7 cellular contexts compared by ENCODE assay signal in genomic region chr7:75238309-75238708, GRCh38.
DNase-seq lines count a peak whose midpoint lies in the region; ATAC-seq, FAIRE-seq and TF ChIP-seq lines count a peak whose summit lies in the region.
"Not testable (repeated sequence)": the region's sequence is repeated elsewhere in the genome, so short reads cannot be mapped to it uniquely, and the experiment has no call there.

No MANE protein-coding gene starts in this region.

- in situ Hi-C loops in K562 (cut with MboI): loop anchor here (10.0 to 25.0 kb wide), 2 partner anchors 176 to 274 kb away; partner anchors contain the start of genes CASTOR2 and RCC1L

- H3K27me3 Mint-ChIP-seq in GM23338 (ENCODE audit: insufficient read depth, low read depth, poor library complexity); activated CD8-positive, alpha-beta T cell treated with anti-CD3 and anti-CD28 coated beads for 36 hours; stimulated activated naive CD8-positive, alpha-beta T cell treated with anti-CD3 and anti-CD28 coated beads, Interleukin-15, amount 100 ng/mL, for 72 hours: not testable (repeated sequence)

- H3K9me3 ChIP-seq in K562 (replicated peaks; ENCODE audit: control insufficient read depth, insufficient read depth, low read depth, low read length); heart left ventricle: not testable (repeated sequence)

- intact Hi-C loops in activated CD8-positive, alpha-beta T cell treated with anti-CD3 and anti-CD28 coated beads for 36 hours (cut with micrococcal nuclease); K562 (cut with micrococcal nuclease); heart left ventricle (cut with DNase I); left ventricle myocardium superior (cut with micrococcal nuclease): not testable (repeated sequence)

- DNase-seq in GM23338 (ENCODE audit: low spot score); activated CD8-positive, alpha-beta T cell treated with anti-CD3 and anti-CD28 coated beads for 36 hours; K562 (ENCODE audit: extremely low read depth in 1 of 4, low spot score in 3 of 4); heart left ventricle; left ventricle myocardium superior; omental fat pad (ENCODE audit: low spot score); stimulated activated naive CD8-positive, alpha-beta T cell treated with anti-CD3 and anti-CD28 coated beads, Interleukin-15, amount 100 ng/mL, for 72 hours: not testable (repeated sequence)

- CTCF ChIA-PET in activated CD8-positive, alpha-beta T cell treated with anti-CD3 and anti-CD28 coated beads for 36 hours (lab: Charles Lee); K562 (lab: Yijun Ruan, JAX; ENCODE audit: low intra/inter-chr PET ratio): not testable (repeated sequence)

- not testable (repeated sequence) for H4K20me1 ChIP-seq in GM23338 (replicated peaks; ENCODE audit: insufficient read depth); K562 (replicated peaks; ENCODE audit: control insufficient read depth, insufficient read depth, low read length)

- not testable (repeated sequence) for TF ChIP-seq CTCF in GM23338 (conservative IDR thresholded peaks at IDR 0.05; ENCODE audit: low read depth in 2 of 2); activated CD8-positive, alpha-beta T cell treated with anti-CD3 and anti-CD28 coated beads for 36 hours (IDR thresholded peaks at IDR 0.05); K562 (IDR thresholded peaks at IDR 0.05 in 2 of 3, conservative IDR thresholded peaks at IDR 0.05 in 1 of 3; ENCODE audit: insufficient read depth in 2 of 3, low read depth in 1 of 3, low read length in 3 of 3); heart left ventricle (IDR thresholded peaks at IDR 0.05); omental fat pad (IDR thresholded peaks at IDR 0.05)

- H3F3A ChIP-seq in GM23338 (replicated peaks; ENCODE audit: low read depth): not testable (repeated sequence)

- H3K36me3 ChIP-seq in GM23338 (ENCODE audit: insufficient read depth); K562 (ENCODE audit: control insufficient read depth, insufficient read depth, low read length); heart left ventricle: not testable (repeated sequence)

- POLR2A ChIA-PET in activated CD8-positive, alpha-beta T cell treated with anti-CD3 and anti-CD28 coated beads for 36 hours (lab: Charles Lee); K562 (lab: Yijun Ruan, JAX): not testable (repeated sequence)

- not testable (repeated sequence) for BruUV-seq in K562 (replicated peaks; lab: Mats Ljungman, UMichigan)

- ATAC-seq in GM23338 (peak; percentile 1; the same call in 2 of the 3 replicates), K562 (peak; percentile 35), heart left ventricle (peak in 3 of 4 donors; percentile 4 to 16 (median 12)), left ventricle myocardium superior (peak; percentile 5), omental fat pad (ENCODE audit: low FRiP score) (peak; percentile 35)
- peak; percentile 2 for ATAC-seq in activated CD8-positive, alpha-beta T cell treated with anti-CD3 and anti-CD28 coated beads for 36 hours
- peak; percentile 3 for ATAC-seq in stimulated activated naive CD8-positive, alpha-beta T cell treated with anti-CD3 and anti-CD28 coated beads, Interleukin-15, amount 100 ng/mL, for 72 hours

- TF ChIP-seq POLR2A in K562 (conservative IDR thresholded peaks at IDR 0.05); heart left ventricle (IDR thresholded peaks at IDR 0.05): not testable (repeated sequence)

- not testable (repeated sequence) for H3K27ac Mint-ChIP-seq in GM23338; activated CD8-positive, alpha-beta T cell treated with anti-CD3 and anti-CD28 coated beads for 36 hours; stimulated activated naive CD8-positive, alpha-beta T cell treated with anti-CD3 and anti-CD28 coated beads, Interleukin-15, amount 100 ng/mL, for 72 hours

- H3K9me1 ChIP-seq in K562 (ENCODE audit: control insufficient read depth, insufficient read depth, low read length): not testable (repeated sequence)

- H3K9me3 Mint-ChIP-seq in GM23338; activated CD8-positive, alpha-beta T cell treated with anti-CD3 and anti-CD28 coated beads for 36 hours; stimulated activated naive CD8-positive, alpha-beta T cell treated with anti-CD3 and anti-CD28 coated beads, Interleukin-15, amount 100 ng/mL, for 72 hours: not testable (repeated sequence)

- not testable (repeated sequence) for H2AFZ ChIP-seq in GM23338; K562 (ENCODE audit: low read depth, low read length)

- not testable (repeated sequence) for H3K36me3 Mint-ChIP-seq in GM23338 (ENCODE audit: low read depth); activated CD8-positive, alpha-beta T cell treated with anti-CD3 and anti-CD28 coated beads for 36 hours (ENCODE audit: low read depth)

- not testable (repeated sequence) for H3K27me3 ChIP-seq in GM23338 (ENCODE audit: insufficient read depth); K562 (ENCODE audit: control insufficient read depth in 2 of 2, insufficient read depth in 2 of 2, low read length in 2 of 2); heart left ventricle

- not testable (repeated sequence) for H3K9me2 ChIP-seq in GM23338 (ENCODE audit: insufficient read depth)

- not testable (repeated sequence) for H3K9ac ChIP-seq in K562 (ENCODE audit: insufficient read depth in 1 of 2, low read depth in 2 of 2, low read length in 2 of 2)

- H3K4me1 Mint-ChIP-seq in GM23338; activated CD8-positive, alpha-beta T cell treated with anti-CD3 and anti-CD28 coated beads for 36 hours (ENCODE audit: low read depth); stimulated activated naive CD8-positive, alpha-beta T cell treated with anti-CD3 and anti-CD28 coated beads, Interleukin-15, amount 100 ng/mL, for 72 hours: not testable (repeated sequence)

- H3K4me2 ChIP-seq in GM23338; K562 (ENCODE audit: insufficient read depth, low read length): not testable (repeated sequence)

- not testable (repeated sequence) for H3K79me2 ChIP-seq in GM23338 (replicated peaks; ENCODE audit: insufficient read depth); K562 (ENCODE audit: control insufficient read depth, insufficient read depth, low read length)

- WGBS in K562 (ENCODE audit: insufficient coverage, low coverage, missing lambda C conversion rate): no CpG with 5 or more reads among the region's 10 CpGs
- WGBS in heart left ventricle, 4 donors: no CpG with 5 or more reads among the region's 10 CpGs

- H3K4me3 Mint-ChIP-seq in GM23338; activated CD8-positive, alpha-beta T cell treated with anti-CD3 and anti-CD28 coated beads for 36 hours; stimulated activated naive CD8-positive, alpha-beta T cell treated with anti-CD3 and anti-CD28 coated beads, Interleukin-15, amount 100 ng/mL, for 72 hours: not testable (repeated sequence)

- not testable (repeated sequence) for TF ChIP-seq RAD21 in K562 (CRISPR knock-in tag; conservative IDR thresholded peaks at IDR 0.05 in 1 of 2, IDR thresholded peaks at IDR 0.05 in 1 of 2)

- not testable (repeated sequence) for FAIRE-seq in K562 (lab: Jason Lieb, UNC)

- H3K27ac ChIP-seq in GM23338 (ENCODE audit: low read depth); K562 (ENCODE audit: extremely low read depth, low read depth, low read length); heart left ventricle: not testable (repeated sequence)

- TF ChIP-seq EP300 in K562 (IDR thresholded peaks at IDR 0.05; ENCODE audit: low read length): not testable (repeated sequence)

- peak overlapping the region; percentile 36; the same call in 1 of the 2 replicates for H3K4me3 ChIP-seq in GM23338
- not testable (repeated sequence) for H3K4me3 ChIP-seq in K562, heart left ventricle

- not testable (repeated sequence) for H3K4me1 ChIP-seq in GM23338 (ENCODE audit: insufficient read depth); K562 (replicated peaks in 1 of 2; ENCODE audit: control insufficient read depth in 2 of 2, insufficient read depth in 2 of 2, low read length in 2 of 2); heart left ventricle
